1 cellular context compared by ENCODE assay signal in the genomic region with DNA sequence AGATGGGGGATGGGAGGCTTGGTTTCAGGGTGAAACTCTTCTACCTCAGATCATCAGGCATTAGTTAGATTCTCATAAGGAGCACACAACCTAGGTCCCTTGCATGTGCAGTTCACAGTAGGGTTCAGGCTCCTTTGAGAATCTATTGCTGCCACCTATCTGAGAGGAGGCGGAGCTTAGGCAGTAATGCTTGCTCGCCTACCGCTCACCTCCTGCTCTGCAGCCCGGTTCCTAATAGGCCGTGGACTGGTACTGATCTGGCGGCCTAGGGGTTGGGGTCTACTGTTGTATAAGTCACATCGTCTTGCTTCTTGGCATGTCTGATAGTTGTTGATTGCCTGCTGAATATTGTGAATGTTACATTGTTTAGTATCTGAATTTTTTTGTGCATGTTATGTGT.
TF ChIP-seq lines count a peak whose summit lies in the region.

No MANE protein-coding gene starts in this region.

TF ChIP-seq in K562, 482 proteins besides CTCF, POLR2A, EP300 and RAD21:
- TF ChIP-seq TRIM28 (IDR thresholded peaks at IDR 0.05): no peak
- TF ChIP-seq, protein P1, sequence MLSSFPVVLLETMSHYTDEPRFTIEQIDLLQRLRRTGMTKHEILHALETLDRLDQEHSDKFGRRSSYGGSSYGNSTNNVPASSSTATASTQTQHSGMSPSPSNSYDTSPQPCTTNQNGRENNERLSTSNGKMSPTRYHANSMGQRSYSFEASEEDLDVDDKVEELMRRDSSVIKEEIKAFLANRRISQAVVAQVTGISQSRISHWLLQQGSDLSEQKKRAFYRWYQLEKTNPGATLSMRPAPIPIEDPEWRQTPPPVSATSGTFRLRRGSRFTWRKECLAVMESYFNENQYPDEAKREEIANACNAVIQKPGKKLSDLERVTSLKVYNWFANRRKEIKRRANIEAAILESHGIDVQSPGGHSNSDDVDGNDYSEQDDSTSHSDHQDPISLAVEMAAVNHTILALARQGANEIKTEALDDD (IDR thresholded peaks at IDR 0.05): 0 out of 2 replicates have a peak, but pooled peaks have one; percentile 27
